In genomic region chr16:48622456-48623303, GRCh38 we compare ENCODE assay signal across 8 cellular contexts. TPM values are rescaled to one million over a fixed set of nuclear protein-coding genes. Genes with fewer than 3 reads are reported as not detected.
DNase-seq lines count a peak whose midpoint lies in the region; ATAC-seq lines count a peak whose summit lies in the region.

No MANE protein-coding gene starts in this region.

- H2AFZ ChIP-seq in neuronal stem cell (ENCODE audit: low read length): peak overlapping the region; percentile 94

- no peak overlapping the region for H3K14ac ChIP-seq in neuronal stem cell (ENCODE audit: low read length)

- intact Hi-C loops in posterior cingulate gyrus (cut with DNase I): loop anchor here (5.0 kb wide), 2 partner anchors 65 to 270 kb away; no protein-coding TSS in a partner anchor

- H3K4me3 ChIP-seq in HUES6 (ENCODE audit: low read depth, low read length) (peak overlapping the region; percentile 71), duodenal mucosa (ENCODE audit: low read depth in 1 of 2, low read length in 2 of 2) (peak overlapping the region; percentile 64 to 72), neuronal stem cell (ENCODE audit: low read length in 2 of 2) (peak overlapping the region in 1 of 2 donors; percentile 34)

- peak overlapping the region; percentile 52 for H4K8ac ChIP-seq in neuronal stem cell (ENCODE audit: low read depth, low read length)

- no peak overlapping the region for H2BK15ac ChIP-seq in neuronal stem cell (ENCODE audit: low read length)

- H4K91ac ChIP-seq in neuronal stem cell (ENCODE audit: low read depth, low read length, poor library complexity): no peak overlapping the region

- H3K27ac ChIP-seq in HUES6 (ENCODE audit: low read depth, low read length): no peak overlapping the region
- H3K27ac ChIP-seq in duodenal mucosa (ENCODE audit: low read depth, low read length): no peak overlapping the region
- no peak overlapping the region for H3K27ac ChIP-seq in neuronal stem cell (replicated peaks; ENCODE audit: low read length)

- H2BK5ac ChIP-seq in neuronal stem cell (ENCODE audit: low read length): no peak overlapping the region

- H3K4ac ChIP-seq in neuronal stem cell (ENCODE audit: low read length): no peak overlapping the region

- no peak overlapping the region for H2BK12ac ChIP-seq in neuronal stem cell (ENCODE audit: low read length)

- H2AK5ac ChIP-seq in neuronal stem cell (ENCODE audit: low read depth, low read length): no peak overlapping the region

- H2BK120ac ChIP-seq in neuronal stem cell (ENCODE audit: low read depth, low read length): no peak overlapping the region

- no peaks in the 10 kb centered on the region for H3K36me3 ChIP-seq in ES-I3 (ENCODE audit: insufficient read depth, low read length)
- H3K36me3 ChIP-seq in HUES6 (ENCODE audit: control insufficient read depth, insufficient read depth, low read length): no peaks in the 10 kb centered on the region
- H3K36me3 ChIP-seq in duodenal mucosa (ENCODE audit: control insufficient read depth in 1 of 2, insufficient read depth in 2 of 2, low read length in 2 of 2): no peaks in the 10 kb centered on the region
- no peaks in the 10 kb centered on the region for H3K36me3 ChIP-seq in neuronal stem cell (replicated peaks in 1 of 2; ENCODE audit: control insufficient read depth in 2 of 2, insufficient read depth in 2 of 2, low read length in 2 of 2)

- H3K23ac ChIP-seq in neuronal stem cell (ENCODE audit: low read depth, low read length, poor library complexity): peak overlapping the region; percentile 43

- H3K9me3 ChIP-seq in ES-I3 (ENCODE audit: control insufficient read depth, insufficient read depth, low read length) (no peaks in the 10 kb centered on the region), HUES6 (ENCODE audit: control insufficient read depth, insufficient read depth, low read depth, low read length) (no peaks in the 10 kb centered on the region), duodenal mucosa (ENCODE audit: control insufficient read depth in 1 of 2, low read length in 2 of 2) (no peaks in the 10 kb centered on the region), neuronal stem cell (replicated peaks in 1 of 2; ENCODE audit: control insufficient read depth in 2 of 2, insufficient read depth in 1 of 2, low read depth in 1 of 2, low read length in 2 of 2) (no peaks in the 10 kb centered on the region)

- ATAC-seq in GM19452 (IDR thresholded peaks at IDR 0.05; ENCODE audit: unreplicated experiment): no peak
- no peak for ATAC-seq in HG03175 (IDR thresholded peaks at IDR 0.05; ENCODE audit: unreplicated experiment)

- H3K4me2 ChIP-seq in neuronal stem cell (ENCODE audit: insufficient read depth, low read length, poor library complexity, severe bottlenecking): peak overlapping the region; percentile 47

- H3K27me3 ChIP-seq in HUES6 (ENCODE audit: control insufficient read depth, insufficient read depth, low read length) (no peaks in the 10 kb centered on the region), duodenal mucosa (ENCODE audit: control insufficient read depth in 1 of 2, insufficient read depth in 2 of 2, low read length in 2 of 2) (no peaks in the 10 kb centered on the region), neuronal stem cell (ENCODE audit: control insufficient read depth in 3 of 3, insufficient read depth in 3 of 3, low read depth in 1 of 3, low read length in 3 of 3) (peaks cover 0 to 7% (median 6%) of the 10 kb centered on the region in 3 experiments)

- H3K9ac ChIP-seq in ES-I3 (ENCODE audit: low read depth, low read length): peak overlapping the region; percentile 70
- H3K9ac ChIP-seq in HUES6 (ENCODE audit: low read length): no peak overlapping the region
- H3K9ac ChIP-seq in duodenal mucosa (ENCODE audit: low read depth in 1 of 2, low read length in 2 of 2): peak overlapping the region in 1 of 2 donors; percentile 69
- H3K9ac ChIP-seq in neuronal stem cell (ENCODE audit: low read depth, low read length, poor library complexity): no peak overlapping the region

- peak overlapping the region; percentile 5 for H3K18ac ChIP-seq in neuronal stem cell (ENCODE audit: low read length)

- no peaks in the 10 kb centered on the region for H3K79me1 ChIP-seq in neuronal stem cell (ENCODE audit: low read depth, low read length)

- H3K4me1 ChIP-seq in ES-I3 (ENCODE audit: insufficient read depth, low read length) (no peaks in the 10 kb centered on the region), HUES6 (ENCODE audit: control insufficient read depth, insufficient read depth, low read length) (peaks cover 7% of the 10 kb centered on the region; the same call in 1 of the 2 replicates), duodenal mucosa (ENCODE audit: control insufficient read depth in 1 of 2, insufficient read depth in 2 of 2, low read length in 2 of 2) (peaks cover 14 to 18% of the 10 kb centered on the region in 2 donors), neuronal stem cell (ENCODE audit: control insufficient read depth in 2 of 2, insufficient read depth in 1 of 2, low read depth in 1 of 2, low read length in 2 of 2) (peaks cover 3 to 5% of the 10 kb centered on the region in 2 donors)

- DNase-seq in neuronal stem cell (ENCODE audit: low spot score): no peak
- DNase-seq in occipital lobe (lab: John Stamatoyannopoulos, UW): no peak
- DNase-seq in posterior cingulate gyrus: no peak

- no CpG with 5 or more reads among the region's 25 CpGs for WGBS in neuronal stem cell (ENCODE audit: extremely low coverage in 2 of 2, insufficient read length in 2 of 2, insufficient replicate concordance in 1 of 2), 2 donors

RNA-seq across cellular contexts. Expression of gene N4BP1, which starts 12.7 kb away (rescaled TPM):
- 16.8 TPM for polyA plus RNA-seq in neuronal stem cell (2013, experiment 1 of 2)
- 18.2 TPM for polyA plus RNA-seq in neuronal stem cell (2013, experiment 2 of 2)
- 37.9 TPM for total RNA-seq in occipital lobe
